In the genomic region with DNA sequence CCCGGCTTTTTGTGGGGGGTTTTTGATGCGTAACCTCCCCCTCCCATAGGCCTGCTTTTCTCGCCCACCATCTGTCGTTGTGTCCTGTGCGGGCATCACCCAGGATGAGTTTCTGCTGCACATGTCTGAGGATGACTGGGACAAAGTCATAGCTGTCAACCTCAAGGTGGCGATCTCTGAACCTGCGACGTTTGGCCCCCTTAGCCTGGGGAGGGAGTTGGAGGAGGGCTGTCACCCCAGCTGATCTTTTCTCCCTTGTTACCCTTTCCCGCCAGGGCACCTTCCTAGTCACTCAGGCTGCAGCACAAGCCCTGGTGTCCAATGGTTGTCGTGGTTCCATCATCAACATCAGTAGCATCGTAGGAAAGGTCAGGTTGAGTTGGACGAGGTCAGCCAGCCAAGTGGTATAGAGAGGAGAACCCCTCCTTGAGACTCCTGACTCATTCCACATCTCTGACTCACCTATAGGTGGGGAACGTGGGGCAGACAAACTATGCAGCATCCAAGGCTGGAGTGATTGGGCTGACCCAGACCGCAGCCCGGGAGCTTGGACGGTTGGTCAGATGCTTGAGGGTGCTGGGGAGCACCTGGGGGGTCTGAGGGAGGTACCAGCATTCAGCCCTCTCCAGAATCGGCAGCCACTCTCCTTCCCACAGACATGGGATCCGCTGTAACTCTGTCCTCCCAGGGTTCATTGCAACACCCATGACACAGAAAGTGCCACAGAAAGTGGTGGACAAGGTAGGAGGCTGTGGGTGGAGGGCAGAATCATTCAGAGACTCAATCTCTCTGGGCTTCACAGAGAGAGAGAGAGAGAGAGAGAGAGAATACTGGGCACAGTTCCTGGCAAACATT, we compare ENCODE assay signal across 8 cellular contexts. TPM values are rescaled to one million over a fixed set of nuclear protein-coding genes. Genes with fewer than 3 reads are reported as not detected.
DNase-seq lines count a peak whose midpoint lies in the region; ATAC-seq and TF ChIP-seq lines count a peak whose summit lies in the region.

No MANE protein-coding gene starts in this region.

- peaks cover 0 to 6% of the 10 kb centered on the region in 2 donors for H3K36me3 ChIP-seq in body of pancreas (replicated peaks in 1 of 2; ENCODE audit: insufficient read depth in 1 of 2, low read depth in 2 of 2)
- peaks cover 12% of the 10 kb centered on the region for H3K36me3 ChIP-seq in mesendoderm (ENCODE audit: control insufficient read depth, insufficient read depth, low read length)
- H3K36me3 ChIP-seq in urinary bladder (ENCODE audit: insufficient read depth), result no peaks in the 10 kb centered on the region

- H3K4me1 ChIP-seq in body of pancreas (peaks cover 72% of the 10 kb centered on the region), mesendoderm (ENCODE audit: control insufficient read depth, low read depth, low read length) (peaks cover 15% of the 10 kb centered on the region), urinary bladder (ENCODE audit: insufficient read depth) (peaks cover 2% of the 10 kb centered on the region)

- TF ChIP-seq CTCF in GM12874 (IDR thresholded peaks at IDR 0.05; ENCODE audit: insufficient read depth, low read depth, low read length) (peak; percentile 32; the same call in 1 of the 2 replicates), body of pancreas (IDR thresholded peaks at IDR 0.05) (no peak)

- H3K27me3 ChIP-seq in body of pancreas (no peaks in the 10 kb centered on the region), mesendoderm (ENCODE audit: insufficient read depth, low read length, poor library complexity) (no peaks in the 10 kb centered on the region)

- no peak overlapping the region for H2BK5ac ChIP-seq in mesendoderm (ENCODE audit: low read length)

- H3K79me2 ChIP-seq in mesendoderm (ENCODE audit: control insufficient read depth, insufficient read depth, low read length), result peaks cover 19% of the 10 kb centered on the region

- no peak overlapping the region for H3K18ac ChIP-seq in mesendoderm (ENCODE audit: low read length)

- no peak overlapping the region for H3K23ac ChIP-seq in mesendoderm (ENCODE audit: low read length)

- peak overlapping the region; percentile 92 for H3K56ac ChIP-seq in mesendoderm (ENCODE audit: low read length)

- peak; percentile 99 for DNase-seq in NCI-H226
- DNase-seq in body of pancreas, result no peak
- peak; percentile 86 for DNase-seq in mesendoderm
- DNase-seq in substantia nigra (lab: John Stamatoyannopoulos, UW), result no peak
- DNase-seq in NCI-H1417 treated with DMSO at 0.1 percent for 48 hours (lab: John Stamatoyannopoulos, UW), result no peak

- ATAC-seq in body of pancreas (no peak), HG03457 (IDR thresholded peaks at IDR 0.05; ENCODE audit: unreplicated experiment) (no peak)

- peak overlapping the region; percentile 68 for H3K4me3 ChIP-seq in body of pancreas
- no peak overlapping the region for H3K4me3 ChIP-seq in mesendoderm (ENCODE audit: low read length)
- peak overlapping the region; percentile 53 for H3K4me3 ChIP-seq in urinary bladder (ENCODE audit: low read depth, low read length)

- intact Hi-C loops in body of pancreas (cut with DNase I), result no loop called here

- no peak overlapping the region for H4K5ac ChIP-seq in mesendoderm (ENCODE audit: low read length)

- H3K9me3 ChIP-seq in body of pancreas, result no peaks in the 10 kb centered on the region

- H4K8ac ChIP-seq in mesendoderm (ENCODE audit: low read depth, low read length), result no peak overlapping the region

- H2BK15ac ChIP-seq in mesendoderm (replicated peaks; ENCODE audit: low read depth), result no peak overlapping the region

- WGBS in body of pancreas, 2 donors, result 33 to 34% methylated on average over 16 to 17 of the region's 18 CpGs
- WGBS in mesendoderm (ENCODE audit: extremely low coverage, insufficient coverage, low lambda C conversion rate), result no CpG with 5 or more reads among the region's 18 CpGs
- WGBS in urinary bladder, result 47% methylated on average over 18 of the region's 18 CpGs

- H2AK5ac ChIP-seq in mesendoderm (ENCODE audit: low read length), result no peak overlapping the region

- H3K4me2 ChIP-seq in mesendoderm (ENCODE audit: low read length), result peak overlapping the region; percentile 77

- H3K79me1 ChIP-seq in mesendoderm (ENCODE audit: low read length), result peaks cover 23% of the 10 kb centered on the region

- no peak overlapping the region for H3K4ac ChIP-seq in mesendoderm (ENCODE audit: low read depth, low read length)

- TF ChIP-seq POLR2A in body of pancreas (IDR thresholded peaks at IDR 0.05), result no peak

- no peak overlapping the region for H2BK120ac ChIP-seq in mesendoderm (ENCODE audit: low read depth, low read length)

- H3K9ac ChIP-seq in mesendoderm (ENCODE audit: low read length), result peak overlapping the region; percentile 86

- H3K27ac ChIP-seq in body of pancreas, result peak overlapping the region; percentile 81 to 93 (median 88)
- no peak overlapping the region for H3K27ac ChIP-seq in mesendoderm (ENCODE audit: low read depth, low read length)
- H3K27ac ChIP-seq in urinary bladder (ENCODE audit: low read depth), result no peak overlapping the region
- no peak overlapping the region for H3K27ac ChIP-seq in substantia nigra (ENCODE audit: low read depth, low read length, poor library complexity, severe bottlenecking)

RNA-seq across cellular contexts. Expression of a gene that starts 0.9 kb away (rescaled TPM):
- total RNA-seq in body of pancreas (10 to 100 TPM; 19.1 to 29.1 TPM), urinary bladder (7.6 TPM)
- polyA plus RNA-seq in mesendoderm (2013, experiment 1 of 2), result 2.1 TPM
- polyA plus RNA-seq in mesendoderm (2013, experiment 2 of 2), result 2.1 TPM
- 17.3 TPM for polyA plus RNA-seq in urinary bladder

RNA-seq across cellular contexts. Expression of a gene that starts 2.9 kb away (rescaled TPM):
- total RNA-seq in body of pancreas (10 to 100 TPM; 11.2 to 28.3 TPM), urinary bladder (19.1 TPM)
- polyA plus RNA-seq in mesendoderm (2013, experiment 1 of 2), result 25.9 TPM
- polyA plus RNA-seq in mesendoderm (2013, experiment 2 of 2), result 25.7 TPM
- 48.3 TPM for polyA plus RNA-seq in urinary bladder

RNA-seq across cellular contexts. Expression of a gene that starts 4.7 kb away (rescaled TPM):
- total RNA-seq in body of pancreas, result 10 to 100 TPM; 57.3 to 67.9 TPM
- 44.7 TPM for polyA plus RNA-seq in mesendoderm (2013, experiment 1 of 2)
- polyA plus RNA-seq in mesendoderm (2013, experiment 2 of 2), result 43.5 TPM
- total RNA-seq in urinary bladder, result 60.0 TPM
- 77.1 TPM for polyA plus RNA-seq in urinary bladder

RNA-seq across cellular contexts. Expression of a gene that starts 4.9 kb away (rescaled TPM):
- 10 to 100 TPM; 17.1 to 21.0 TPM for total RNA-seq in body of pancreas
- 7.3 TPM for polyA plus RNA-seq in mesendoderm (2013, experiment 1 of 2)
- polyA plus RNA-seq in mesendoderm (2013, experiment 2 of 2), result 6.7 TPM
- 21.4 TPM for total RNA-seq in urinary bladder
- 41.6 TPM for polyA plus RNA-seq in urinary bladder

RNA-seq across cellular contexts. Expression of a gene that starts 13.1 kb away (rescaled TPM):
- total RNA-seq in body of pancreas (1 to 10 TPM in 1 of 2 donors, under 1 TPM in 1; 0.78 to 2.3 TPM), urinary bladder (1.3 TPM)
- polyA plus RNA-seq in mesendoderm (2013, experiment 1 of 2), result 0.52 TPM
- 0.57 TPM for polyA plus RNA-seq in mesendoderm (2013, experiment 2 of 2)
- polyA plus RNA-seq in urinary bladder, result 0.30 TPM

Comparison
In these comparisons a context has a peak if more than half of its experiments do, and no peak if none do; other contexts are left out.
1. DNase-seq: peak in NCI-H226 (single experiment) and mesendoderm (single experiment); none in body of pancreas (0 of 4), substantia nigra (0 of 49) and NCI-H1417 treated with DMSO at 0.1 percent for 48 hours (single experiment).
2. H3K27ac ChIP-seq: peak in body of pancreas (4 of 4); none in mesendoderm (single experiment), urinary bladder (single experiment) and substantia nigra (single experiment).